ENCODE assay signal across 10 cellular contexts in genomic region chr6:158769696-158770446, GRCh38.
DNase-seq lines count a peak whose midpoint lies in the region; ATAC-seq and TF ChIP-seq lines count a peak whose summit lies in the region.
"Had no signal": no experiment of that assay in that cellular context is flagged by ENCODE, and none has a peak within 500 bp of the region (broad histone marks: within the 10 kb centered on the region; RNA-seq: fewer than 3 reads in every experiment).

No MANE protein-coding gene starts in this region.

- H3K27ac Mint-ChIP-seq in nephron progenitor cell: peak overlapping the region; percentile 89

- peaks cover 78% of the 10 kb centered on the region for H3K4me1 Mint-ChIP-seq in nephron progenitor cell

- no peak overlapping the region for H3K4me3 Mint-ChIP-seq in nephron progenitor cell

- no peak for TF ChIP-seq CTCF in nephron progenitor cell (IDR thresholded peaks at IDR 0.05)

- H3K9me3 Mint-ChIP-seq in nephron progenitor cell: no peaks in the 10 kb centered on the region

- no peaks in the 10 kb centered on the region for H3K27me3 Mint-ChIP-seq in nephron progenitor cell (ENCODE audit: low read depth, poor library complexity)

- DNase-seq in DMS 273 (lab: John Stamatoyannopoulos, UW; ENCODE audit: unreplicated experiment) (peak; percentile 95), NCI-H2171 treated with DMSO at 0.1 percent for 48 hours (lab: John Stamatoyannopoulos, UW) (peak; percentile 98), cerebellar cortex (ENCODE audit: low spot score) (peak; percentile 42), nephron progenitor cell (no peak), NAMALWA (ENCODE audit: low spot score) (no peak), T1000 (lab: John Stamatoyannopoulos, UW) (no peak)
- DNase-seq: foreskin keratinocyte had no signal

- ATAC-seq in GM21576 (IDR thresholded peaks at IDR 0.05; ENCODE audit: unreplicated experiment) (no peak), GM19455 (IDR thresholded peaks at IDR 0.05; ENCODE audit: unreplicated experiment) (no peak)
- ATAC-seq: foreskin keratinocyte, Panc1 had no signal

- peaks cover 73% of the 10 kb centered on the region for H3K36me3 Mint-ChIP-seq in nephron progenitor cell (ENCODE audit: low read depth)

Comparison
In these comparisons a context has a peak if more than half of its experiments do, and no peak if none do; other contexts are left out.
1. DNase-seq: peak in DMS 273 (single experiment), NCI-H2171 treated with DMSO at 0.1 percent for 48 hours (single experiment) and cerebellar cortex (single experiment); none in nephron progenitor cell (single experiment), NAMALWA (single experiment) and T1000 (single experiment).